ENCODE assay signal across 7 cellular contexts in the genomic region with DNA sequence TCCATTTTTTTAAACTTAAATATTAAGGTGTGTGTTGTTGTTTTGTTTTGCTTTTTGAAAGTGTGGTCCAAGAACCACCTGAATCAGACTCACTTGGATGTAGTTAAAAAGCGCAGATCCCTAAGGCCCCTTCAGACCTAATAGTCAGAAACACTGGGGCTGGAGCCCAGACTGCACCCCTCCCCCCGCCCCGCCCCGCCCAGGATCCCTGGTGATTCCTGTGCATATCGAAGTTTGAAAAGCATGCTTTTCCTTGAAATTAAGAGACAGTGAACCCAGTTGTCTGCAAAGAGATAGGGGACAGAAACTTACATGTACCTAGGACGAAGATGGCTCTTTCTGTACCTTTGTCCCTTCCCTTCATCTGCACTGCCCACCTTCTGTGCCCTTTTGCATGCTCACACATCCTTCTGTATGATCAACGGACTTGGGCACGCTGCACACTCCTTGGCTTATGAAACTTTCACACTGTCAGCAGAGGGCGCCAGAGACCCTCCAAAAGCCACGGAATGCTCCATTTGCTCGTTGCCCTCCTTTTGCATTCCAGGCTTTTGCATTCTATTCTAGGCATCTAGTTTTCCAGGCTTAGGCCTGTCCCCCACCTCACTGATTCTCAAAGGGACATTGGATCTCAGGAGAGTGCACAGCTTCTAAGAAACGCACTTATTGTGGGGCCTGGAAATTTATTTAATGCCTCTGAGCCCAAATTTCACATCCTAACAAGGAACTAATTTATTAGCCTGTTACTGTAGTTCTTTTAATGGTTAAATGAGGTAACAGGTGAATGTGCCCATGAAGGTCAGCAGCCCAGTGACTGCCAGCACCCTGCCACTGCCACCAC. TPM values are rescaled to one million over a fixed set of nuclear protein-coding genes. Genes with fewer than 3 reads are reported as not detected.
A peak's percentile ranks its signal among the peaks of the same experiment; 100 is the strongest.
DNase-seq lines count a peak whose midpoint lies in the region; ATAC-seq, FAIRE-seq and TF ChIP-seq lines count a peak whose summit lies in the region.

No MANE protein-coding gene starts in this region.

- no TSS peak for BruUV-seq in MCF 10A (replicated peaks; lab: Mats Ljungman, UMichigan)

- no peak for ATAC-seq in HG03039 (IDR thresholded peaks at IDR 0.05; ENCODE audit: unreplicated experiment)

- H3K27me3 Mint-ChIP-seq in MCF 10A (ENCODE audit: insufficient read depth, unreplicated experiment): peaks cover 11% of the 10 kb centered on the region

- no peak for TF ChIP-seq POLR2A in GM12892 (IDR thresholded peaks at IDR 0.05; ENCODE audit: low read depth, low read length)

- POLR2A ChIA-PET in MCF 10A (lab: Yijun Ruan, JAX): no interaction called here

- peak; percentile 67 for FAIRE-seq in GM12892 (lab: Jason Lieb, UNC)

- H3K9me3 Mint-ChIP-seq in MCF 10A (ENCODE audit: unreplicated experiment): peaks cover 7% of the 10 kb centered on the region

- peak; percentile 90 for TF ChIP-seq CTCF in MCF 10A (IDR thresholded peaks at IDR 0.05; ENCODE audit: unreplicated experiment)

- H3K4me3 Mint-ChIP-seq in MCF 10A (ENCODE audit: unreplicated experiment): no peak overlapping the region

- no peak overlapping the region for H3K27ac Mint-ChIP-seq in MCF 10A (ENCODE audit: low read depth, unreplicated experiment)

- DNase-seq in GM12892 (ENCODE audit: insufficient read length) (no peak), NCI-H2029 (lab: John Stamatoyannopoulos, UW) (peak; percentile 48), UCSD-AML1 (lab: John Stamatoyannopoulos, UW; ENCODE audit: unreplicated experiment) (peak; percentile 76), MCF 10A (ENCODE audit: unreplicated experiment) (peak; percentile 86), iPS-NIHi11 (ENCODE audit: low spot score) (peak; percentile 83)
- peak; percentile 56 to 77 for DNase-seq in stimulated activated CD4-positive, alpha-beta T cell treated with anti-CD3 and anti-CD28 coated beads, Interleukin-12 subunit alpha, Interleukin-12 subunit beta, amount 100 ng/mL, for 24 hours (ENCODE audit: low read depth in 2 of 2)

- CTCF ChIA-PET in MCF 10A (lab: Yijun Ruan, JAX): interaction anchor here (0.6 to 10.6 kb wide), 29 partner anchors 10 to 1450 kb away, joined by 3 to 153 read pairs (median 3); no protein-coding TSS in a partner anchor

- H3K36me3 Mint-ChIP-seq in MCF 10A (ENCODE audit: insufficient read depth, unreplicated experiment): peaks cover 7% of the 10 kb centered on the region

- H3K4me1 Mint-ChIP-seq in MCF 10A (ENCODE audit: insufficient read depth, unreplicated experiment): peaks cover 10% of the 10 kb centered on the region

- intact Hi-C loops in MCF 10A (cut with micrococcal nuclease): loop anchor here (1.0 kb wide), 7 partner anchors 26 to 382 kb away; no protein-coding TSS in a partner anchor

RNA-seq across cellular contexts. Expression of a gene that starts 32.8 kb away (rescaled TPM):
- polyA plus RNA-seq in GM12892 (2012; ENCODE audit: missing spikeins): 0.53 TPM
- total RNA-seq in MCF 10A (2022): not detected in 2 replicates
